15 cellular contexts compared by ENCODE assay signal in genomic region chr3:14725015-14725431, GRCh38. TPM values are rescaled to one million over a fixed set of nuclear protein-coding genes. Genes with fewer than 3 reads are reported as not detected.
DNase-seq lines count a peak whose midpoint lies in the region; TF ChIP-seq lines count a peak whose summit lies in the region.
"Had no signal": no experiment of that assay in that cellular context is flagged by ENCODE, and none has a peak within 500 bp of the region (broad histone marks: within the 10 kb centered on the region; RNA-seq: fewer than 3 reads in every experiment).

No MANE protein-coding gene starts in this region.

- no peak for TF ChIP-seq CTCF in fibroblast of lung (conservative IDR thresholded peaks at IDR 0.05 in 1 of 2, IDR thresholded peaks at IDR 0.05 in 1 of 2; ENCODE audit: low read depth in 1 of 2, low read length in 2 of 2)
- no peak for TF ChIP-seq CTCF in uterus (IDR thresholded peaks at IDR 0.05)

- H3K36me3 ChIP-seq in fibroblast of lung (ENCODE audit: control insufficient read depth, insufficient read depth, low read length) = no peaks in the 10 kb centered on the region
- H3K36me3 ChIP-seq in mucosa of rectum (ENCODE audit: control insufficient read depth in 2 of 2, insufficient read depth in 2 of 2, low read length in 2 of 2) = no peaks in the 10 kb centered on the region
- no peaks in the 10 kb centered on the region for H3K36me3 ChIP-seq in uterus
- H3K36me3 ChIP-seq: SJSA1, suprapubic skin had no signal

- H3K4me1 ChIP-seq in fibroblast of lung (ENCODE audit: control insufficient read depth, extremely low read depth, insufficient read depth, low read length) (peaks cover 2% of the 10 kb centered on the region), mucosa of rectum (ENCODE audit: control insufficient read depth in 2 of 2, insufficient read depth in 2 of 2, low read length in 2 of 2) (no peaks in the 10 kb centered on the region), uterus (peaks cover 0 to 6% of the 10 kb centered on the region in 2 donors)
- H3K4me1 ChIP-seq: SJSA1 had no signal

- H3K79me2 ChIP-seq in fibroblast of lung (ENCODE audit: control insufficient read depth, insufficient read depth, low read length) = no peaks in the 10 kb centered on the region

- H2AFZ ChIP-seq in fibroblast of lung (ENCODE audit: low read length) = no peak overlapping the region

- H3K4me2 ChIP-seq in fibroblast of lung (ENCODE audit: extremely low read depth, insufficient read depth, low read length) = peak overlapping the region; percentile 17

- H3K9me3 ChIP-seq in fibroblast of lung (ENCODE audit: control insufficient read depth, insufficient read depth, low read depth, low read length) (no peaks in the 10 kb centered on the region), mucosa of rectum (ENCODE audit: control insufficient read depth in 2 of 2, low read length in 2 of 2) (no peaks in the 10 kb centered on the region), uterus (no peaks in the 10 kb centered on the region)
- H3K9me3 ChIP-seq: SJSA1, suprapubic skin had no signal

- peak overlapping the region; percentile 47 for H3K27ac ChIP-seq in fibroblast of lung (ENCODE audit: insufficient read depth, low read length)
- peak overlapping the region; percentile 26 to 35 for H3K27ac ChIP-seq in mucosa of rectum (ENCODE audit: low read depth in 2 of 2, low read length in 2 of 2)
- H3K27ac ChIP-seq in uterus = peak overlapping the region; percentile 82 to 86
- H3K27ac ChIP-seq: SJSA1, suprapubic skin had no signal

- intact Hi-C loops in uterus (cut with DNase I; ENCODE audit: low total_unique reads) = no loop called here

- H3K9ac ChIP-seq in fibroblast of lung (ENCODE audit: insufficient read depth, low read length) (no peak overlapping the region), mucosa of rectum (ENCODE audit: low read depth in 1 of 2, low read length in 2 of 2) (no peak overlapping the region)

- H4K20me1 ChIP-seq in fibroblast of lung (ENCODE audit: control insufficient read depth, extremely low read depth, insufficient read depth, low read length) = no peaks in the 10 kb centered on the region

- TF ChIP-seq POLR2A in uterus (IDR thresholded peaks at IDR 0.05) = no peak

- H3K4me3 ChIP-seq in fibroblast of lung (replicated peaks in 1 of 4; ENCODE audit: control extremely low read depth in 1 of 4, insufficient read depth in 1 of 4, low read depth in 3 of 4, low read length in 4 of 4) = no peak overlapping the region
- no peak overlapping the region for H3K4me3 ChIP-seq in mucosa of rectum (ENCODE audit: low read length in 2 of 2)
- no peak overlapping the region for H3K4me3 ChIP-seq in uterus
- H3K4me3 ChIP-seq: SJSA1, suprapubic skin had no signal

- H3K27me3 ChIP-seq in fibroblast of lung (ENCODE audit: control insufficient read depth, insufficient read depth, low read length) = no peaks in the 10 kb centered on the region
- no peaks in the 10 kb centered on the region for H3K27me3 ChIP-seq in mucosa of rectum (ENCODE audit: control insufficient read depth in 2 of 2, insufficient read depth in 2 of 2, low read length in 2 of 2)
- H3K27me3 ChIP-seq in uterus = no peaks in the 10 kb centered on the region
- H3K27me3 ChIP-seq: SJSA1, suprapubic skin had no signal

- DNase-seq in NCI-H82 (lab: John Stamatoyannopoulos, UW) (peak; percentile 3), NCI-H82 treated with DMSO at 0.1 percent for 48 hours (lab: John Stamatoyannopoulos, UW; ENCODE audit: unreplicated experiment) (no peak), fibroblast of lung (ENCODE audit: low read depth in 2 of 2) (peak; percentile 30 to 93), uterus (peak; percentile 59 to 62), NCI-H187 (lab: John Stamatoyannopoulos, UW) (no peak), NCI-H345 (lab: John Stamatoyannopoulos, UW) (no peak), T-helper 9 cell (no peak)
- DNase-seq: activated B cell treated with CpG ODN at 0.5 μM for 24 hours, DND-41, NCI-H524 had no signal

RNA-seq across cellular contexts. Expression of gene C3orf20, which starts 50.1 kb away (rescaled TPM):
- total RNA-seq in fibroblast of lung (not detected in 2 replicates), uterus (under 1 TPM in 2 of 4 donors, not detected in 2; 0.07 to 0.73 TPM)
- not detected in 2 replicates for polyA plus RNA-seq in fibroblast of lung
- not detected in 2 replicates for polyA plus RNA-seq in fibroblast of lung (2012)
- not detected in 2 replicates for polyA minus RNA-seq in fibroblast of lung (ENCODE audit: low replicate concordance)
- total RNA-seq: dermis microvascular lymphatic vessel endothelial cell, SJSA1 had no signal
- polyA plus RNA-seq: neural cell had no signal

Comparison
In these comparisons a context has a peak if more than half of its experiments do, and no peak if none do; other contexts are left out.
1. DNase-seq: peak in NCI-H82 (single experiment), fibroblast of lung (2 of 2) and uterus (2 of 2); none in NCI-H82 treated with DMSO at 0.1 percent for 48 hours (single experiment), NCI-H187 (0 of 2), NCI-H345 (single experiment) and T-helper 9 cell (single experiment).
2. H3K27ac ChIP-seq: peak in every context shown above with its lines; median percentile 84 in uterus; 47 in fibroblast of lung; 30 in mucosa of rectum.